ENCODE assay signal across 13 cellular contexts in the genomic region with DNA sequence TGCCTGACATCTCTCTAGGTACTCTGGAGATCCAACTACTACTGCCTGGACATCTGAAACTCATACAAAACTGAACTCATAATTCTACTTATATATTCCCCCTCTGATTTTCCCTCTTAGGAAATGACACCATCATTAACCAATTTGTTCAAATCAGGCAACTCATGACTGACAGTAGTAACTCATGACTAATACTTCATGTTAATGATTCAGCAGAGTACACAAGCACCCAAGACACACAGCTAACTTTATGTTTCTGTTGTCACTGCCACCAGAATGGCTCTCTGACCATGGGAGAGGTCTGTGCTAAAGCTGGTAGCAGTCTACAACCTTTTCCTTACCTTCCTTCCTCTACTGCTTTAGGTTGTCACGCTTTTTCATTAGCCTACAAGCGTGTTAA.
DNase-seq lines count a peak whose midpoint lies in the region; ATAC-seq, FAIRE-seq and TF ChIP-seq lines count a peak whose summit lies in the region.
"Had no signal": no experiment of that assay in that cellular context is flagged by ENCODE, and none has a peak within 500 bp of the region (broad histone marks: within the 10 kb centered on the region; RNA-seq: fewer than 3 reads in every experiment).

No MANE protein-coding gene starts in this region.

- H3K4me3 Mint-ChIP-seq in MCF 10A (ENCODE audit: unreplicated experiment), result no peak overlapping the region
- H3K4me3 Mint-ChIP-seq in activated T-helper 17 cell treated with anti-CD3 and anti-CD28 coated beads, Interleukin-2, amount 50 U/mL, for 72 hours, result no peak overlapping the region
- H3K4me3 Mint-ChIP-seq in progenitor cell of endocrine pancreas (ENCODE audit: low read depth), result no peak overlapping the region
- H3K4me3 Mint-ChIP-seq: naive thymus-derived CD4-positive, alpha-beta T cell had no signal

- H3K27me3 ChIP-seq in breast epithelium (no peaks in the 10 kb centered on the region), keratinocyte (ENCODE audit: control insufficient read depth, extremely low read depth, insufficient read depth, low read length) (no peaks in the 10 kb centered on the region)
- H3K27me3 ChIP-seq: cardiac muscle cell, esophagus muscularis mucosa had no signal

- H3K4me3 ChIP-seq in breast epithelium (no peak overlapping the region), keratinocyte (ENCODE audit: control insufficient read depth in 2 of 3, extremely low read depth in 1 of 3, insufficient read depth in 2 of 3, low read depth in 1 of 3, low read length in 3 of 3) (no peak overlapping the region)
- H3K4me3 ChIP-seq: cardiac muscle cell, esophagus muscularis mucosa had no signal

- H3K4me1 ChIP-seq in breast epithelium (no peaks in the 10 kb centered on the region), keratinocyte (ENCODE audit: control insufficient read depth, extremely low read depth, insufficient read depth, low read length) (peaks cover 9% of the 10 kb centered on the region)
- H3K4me1 ChIP-seq: esophagus muscularis mucosa had no signal

- H3K27ac ChIP-seq in breast epithelium (no peak overlapping the region), keratinocyte (ENCODE audit: control insufficient read depth, insufficient read depth, low read length) (no peak overlapping the region)
- H3K27ac ChIP-seq: cardiac muscle cell, esophagus muscularis mucosa had no signal

- CTCF ChIA-PET in MCF 10A (lab: Yijun Ruan, JAX), result interaction anchor here (1.0 kb wide), 1 partner anchor 113 kb away, joined by 4 read pairs; no protein-coding TSS in a partner anchor

- DNase-seq in MCF 10A (ENCODE audit: unreplicated experiment) (peak; percentile 22), breast epithelium (ENCODE audit: low spot score in 2 of 2) (no peak), keratinocyte (ENCODE audit: low read depth, low spot score) (no peak), stromal cell of bone marrow (ENCODE audit: low read depth) (peak; percentile 19), progenitor cell of endocrine pancreas (ENCODE audit: low spot score, unreplicated experiment) (no peak)
- DNase-seq in activated effector memory CD4-positive, alpha-beta T cell treated with Interleukin-2 at 50 U/mL for 16 hours, result no peak
- DNase-seq: AML-193; naive thymus-derived CD4-positive, alpha-beta T cell; NCI-H2171 treated with DMSO at 0.1 percent for 48 hours had no signal

- no peaks in the 10 kb centered on the region for H3K9me3 ChIP-seq in breast epithelium
- H3K9me3 ChIP-seq in keratinocyte (ENCODE audit: control insufficient read depth, low read depth, low read length), result no peaks in the 10 kb centered on the region
- H3K9me3 ChIP-seq: esophagus muscularis mucosa had no signal

- TF ChIP-seq CTCF in MCF 10A (IDR thresholded peaks at IDR 0.05; ENCODE audit: unreplicated experiment) (no peak), breast epithelium (IDR thresholded peaks at IDR 0.05) (no peak), keratinocyte (optimal IDR thresholded peaks at IDR 0.05 in 1 of 3, IDR thresholded peaks at IDR 0.05 in 1 of 3, conservative IDR thresholded peaks at IDR 0.05 in 1 of 3; ENCODE audit: extremely low read depth in 1 of 3, insufficient read depth in 2 of 3, low read length in 3 of 3) (no peak), progenitor cell of endocrine pancreas (IDR thresholded peaks at IDR 0.05; ENCODE audit: unreplicated experiment) (no peak)

- H3K27ac Mint-ChIP-seq in MCF 10A (ENCODE audit: low read depth, unreplicated experiment) (no peak overlapping the region), progenitor cell of endocrine pancreas (no peak overlapping the region)
- peak overlapping the region; percentile 19 for H3K27ac Mint-ChIP-seq in activated T-helper 17 cell treated with anti-CD3 and anti-CD28 coated beads, Interleukin-2, amount 50 U/mL, for 72 hours

- dilution Hi-C loops in keratinocyte (cut with MboI; ENCODE audit: extremely low pct_ligation_motif_present, low sequenced_read_pairs), result no loop called here

- H3K4me1 Mint-ChIP-seq in MCF 10A (ENCODE audit: insufficient read depth, unreplicated experiment) (no peaks in the 10 kb centered on the region), progenitor cell of endocrine pancreas (ENCODE audit: low read depth) (peaks cover 17% of the 10 kb centered on the region)
- H3K4me1 Mint-ChIP-seq in activated T-helper 17 cell treated with anti-CD3 and anti-CD28 coated beads, Interleukin-2, amount 50 U/mL, for 72 hours, result peaks cover 8% of the 10 kb centered on the region

- peaks cover 34% of the 10 kb centered on the region for H3K36me3 Mint-ChIP-seq in MCF 10A (ENCODE audit: insufficient read depth, unreplicated experiment)
- peaks cover 96% of the 10 kb centered on the region for H3K36me3 Mint-ChIP-seq in activated T-helper 17 cell treated with anti-CD3 and anti-CD28 coated beads, Interleukin-2, amount 50 U/mL, for 72 hours (ENCODE audit: low read depth)
- peaks cover 17% of the 10 kb centered on the region for H3K36me3 Mint-ChIP-seq in progenitor cell of endocrine pancreas (ENCODE audit: insufficient read depth)

- H3K36me3 ChIP-seq in breast epithelium (no peaks in the 10 kb centered on the region), keratinocyte (ENCODE audit: control insufficient read depth in 2 of 2, extremely low read depth in 1 of 2, insufficient read depth in 2 of 2, low read length in 2 of 2) (peaks cover 6 to 7% of the 10 kb centered on the region in 2 experiments)

- H2AFZ ChIP-seq in keratinocyte (ENCODE audit: control insufficient read depth, low read length), result no peak overlapping the region

- peak; percentile 77 for ATAC-seq in activated T-helper 17 cell treated with anti-CD3 and anti-CD28 coated beads, Interleukin-2, amount 50 U/mL, for 72 hours (replicated peaks)
- ATAC-seq in HG02884 (IDR thresholded peaks at IDR 0.05; ENCODE audit: unreplicated experiment), result no peak
- ATAC-seq: naive thymus-derived CD4-positive, alpha-beta T cell had no signal

- intact Hi-C loops in MCF 10A (cut with micrococcal nuclease), result no loop called here
- intact Hi-C loops in breast epithelium (cut with DNase I; ENCODE audit: low total_unique reads), result no loop called here

- TF ChIP-seq POLR2A in breast epithelium (IDR thresholded peaks at IDR 0.05), result no peak

- no peak overlapping the region for H3K4me2 ChIP-seq in keratinocyte (ENCODE audit: control insufficient read depth, extremely low read depth, insufficient read depth, low read depth, low read length)

- H3K27me3 Mint-ChIP-seq in MCF 10A (ENCODE audit: insufficient read depth, unreplicated experiment) (no peaks in the 10 kb centered on the region), progenitor cell of endocrine pancreas (no peaks in the 10 kb centered on the region)
- H3K27me3 Mint-ChIP-seq in activated T-helper 17 cell treated with anti-CD3 and anti-CD28 coated beads, Interleukin-2, amount 50 U/mL, for 72 hours, result no peaks in the 10 kb centered on the region
- H3K27me3 Mint-ChIP-seq: naive thymus-derived CD4-positive, alpha-beta T cell had no signal

- POLR2A ChIA-PET in MCF 10A (lab: Yijun Ruan, JAX), result no interaction called here

- no peak overlapping the region for H3K9ac ChIP-seq in keratinocyte (ENCODE audit: control insufficient read depth, extremely low read depth, insufficient read depth, low read length)

- no peaks in the 10 kb centered on the region for H4K20me1 ChIP-seq in keratinocyte (ENCODE audit: control insufficient read depth, extremely low read depth, insufficient read depth, low read length)

- H3K9me3 Mint-ChIP-seq in MCF 10A (ENCODE audit: unreplicated experiment) (no peaks in the 10 kb centered on the region), progenitor cell of endocrine pancreas (ENCODE audit: low read depth) (no peaks in the 10 kb centered on the region)
- no peaks in the 10 kb centered on the region for H3K9me3 Mint-ChIP-seq in activated T-helper 17 cell treated with anti-CD3 and anti-CD28 coated beads, Interleukin-2, amount 50 U/mL, for 72 hours
- H3K9me3 Mint-ChIP-seq: naive thymus-derived CD4-positive, alpha-beta T cell had no signal

- peak; percentile 56 for FAIRE-seq in keratinocyte (lab: Jason Lieb, UNC)

- H3K79me2 ChIP-seq in keratinocyte (ENCODE audit: control insufficient read depth, insufficient read depth, low read length), result no peaks in the 10 kb centered on the region

- no TSS peak for BruUV-seq in MCF 10A (replicated peaks; lab: Mats Ljungman, UMichigan)

- H3K9me1 ChIP-seq in keratinocyte (ENCODE audit: control insufficient read depth, extremely low read depth, insufficient read depth, low read length), result no peaks in the 10 kb centered on the region

Comparison
In these comparisons a context has a peak if more than half of its experiments do, and no peak if none do; other contexts are left out.
1. DNase-seq: peak in MCF 10A (single experiment) and stromal cell of bone marrow (single experiment); none in breast epithelium (0 of 2), keratinocyte (single experiment), progenitor cell of endocrine pancreas (single experiment) and activated effector memory CD4-positive, alpha-beta T cell treated with Interleukin-2 at 50 U/mL for 16 hours (single experiment).